17 cellular contexts compared by ENCODE assay signal in genomic region chr3:17411157-17411877, GRCh38.
"Had no signal": no experiment of that assay in that cellular context is flagged by ENCODE, and none has a peak within 500 bp of the region (broad histone marks: within the 10 kb centered on the region; RNA-seq: fewer than 3 reads in every experiment).

No MANE protein-coding gene starts in this region.

- ATAC-seq: activated CD8-positive, alpha-beta memory T cell treated with anti-CD3 and anti-CD28 coated beads, Interleukin-2, amount 10 ng/mL, durations not matched to agents 7 days and 5 days; effector memory CD8-positive, alpha-beta T cell; left lung had no signal

- DNase-seq: activated CD4-positive, alpha-beta T cell treated with anti-CD3 and anti-CD28 coated beads for 1 hour; activated CD4-positive, alpha-beta T cell treated with anti-CD3 and anti-CD28 coated beads, Interleukin-2, amount 50 U/mL, for 48 hours; activated CD8-positive, alpha-beta memory T cell treated with anti-CD3 and anti-CD28 coated beads, Interleukin-2, amount 10 ng/mL, durations not matched to agents 7 days and 5 days; activated effector memory CD4-positive, alpha-beta T cell treated with Interleukin-2 at 50 U/mL for 16 hours; activated T-cell treated with anti-CD3 and anti-CD28 coated beads, Interleukin-2, amount 50 U/mL, for 24 hours; effector memory CD8-positive, alpha-beta T cell; immature natural killer cell; left lung; mesenchymal stem cell; nephron progenitor cell; sigmoid colon; stimulated activated CD4-positive, alpha-beta T cell treated with anti-CD3 and anti-CD28 coated beads, Interleukin-12 subunit alpha, Interleukin-12 subunit beta, amount 100 ng/mL, for 4 hours; stimulated activated naive CD4-positive, alpha-beta T cell treated with Interleukin-2 at 50 U/mL for 16 hours had no signal

- H3K27me3 Mint-ChIP-seq: activated CD8-positive, alpha-beta memory T cell treated with anti-CD3 and anti-CD28 coated beads, Interleukin-2, amount 10 ng/mL, durations not matched to agents 7 days and 5 days; activated naive CD4-positive, alpha-beta T cell treated with anti-CD3 and anti-CD28 coated beads, Interleukin-2, amount 50 U/mL, for 24 hours; activated T-cell treated with anti-CD3 and anti-CD28 coated beads, Interleukin-2, amount 50 U/mL, for 24 hours; central memory CD8-positive, alpha-beta T cell; dendritic cell treated with granulocyte-macrophage colony-stimulating factor and Interleukin-4, amounts not matched to agents 40 ng/mL and 50 ng/mL, for 4 days; effector memory CD8-positive, alpha-beta T cell; type B pancreatic cell had no signal

- H3K27ac Mint-ChIP-seq: activated CD8-positive, alpha-beta memory T cell treated with anti-CD3 and anti-CD28 coated beads, Interleukin-2, amount 10 ng/mL, durations not matched to agents 7 days and 5 days; activated naive CD4-positive, alpha-beta T cell treated with anti-CD3 and anti-CD28 coated beads, Interleukin-2, amount 50 U/mL, for 24 hours; activated T-cell treated with anti-CD3 and anti-CD28 coated beads, Interleukin-2, amount 50 U/mL, for 24 hours; dendritic cell treated with granulocyte-macrophage colony-stimulating factor and Interleukin-4, amounts not matched to agents 40 ng/mL and 50 ng/mL, for 4 days; effector memory CD8-positive, alpha-beta T cell; immature natural killer cell; nephron progenitor cell; type B pancreatic cell had no signal

- H3K4me1 Mint-ChIP-seq: activated CD8-positive, alpha-beta memory T cell treated with anti-CD3 and anti-CD28 coated beads, Interleukin-2, amount 10 ng/mL, durations not matched to agents 7 days and 5 days; activated naive CD4-positive, alpha-beta T cell treated with anti-CD3 and anti-CD28 coated beads, Interleukin-2, amount 50 U/mL, for 24 hours; central memory CD8-positive, alpha-beta T cell; immature natural killer cell; nephron progenitor cell had no signal

- H3K4me3 Mint-ChIP-seq: activated CD8-positive, alpha-beta memory T cell treated with anti-CD3 and anti-CD28 coated beads, Interleukin-2, amount 10 ng/mL, durations not matched to agents 7 days and 5 days; activated naive CD4-positive, alpha-beta T cell treated with anti-CD3 and anti-CD28 coated beads, Interleukin-2, amount 50 U/mL, for 24 hours; activated T-cell treated with anti-CD3 and anti-CD28 coated beads, Interleukin-2, amount 50 U/mL, for 24 hours; central memory CD8-positive, alpha-beta T cell; dendritic cell treated with granulocyte-macrophage colony-stimulating factor and Interleukin-4, amounts not matched to agents 40 ng/mL and 50 ng/mL, for 4 days; effector memory CD8-positive, alpha-beta T cell; immature natural killer cell; nephron progenitor cell; type B pancreatic cell had no signal

- H3K9me3 Mint-ChIP-seq: activated naive CD4-positive, alpha-beta T cell treated with anti-CD3 and anti-CD28 coated beads, Interleukin-2, amount 50 U/mL, for 24 hours; activated T-cell treated with anti-CD3 and anti-CD28 coated beads, Interleukin-2, amount 50 U/mL, for 24 hours; central memory CD8-positive, alpha-beta T cell; dendritic cell treated with granulocyte-macrophage colony-stimulating factor and Interleukin-4, amounts not matched to agents 40 ng/mL and 50 ng/mL, for 4 days; effector memory CD8-positive, alpha-beta T cell; immature natural killer cell; nephron progenitor cell; type B pancreatic cell had no signal
